10 cellular contexts compared by ENCODE assay signal in the genomic region with DNA sequence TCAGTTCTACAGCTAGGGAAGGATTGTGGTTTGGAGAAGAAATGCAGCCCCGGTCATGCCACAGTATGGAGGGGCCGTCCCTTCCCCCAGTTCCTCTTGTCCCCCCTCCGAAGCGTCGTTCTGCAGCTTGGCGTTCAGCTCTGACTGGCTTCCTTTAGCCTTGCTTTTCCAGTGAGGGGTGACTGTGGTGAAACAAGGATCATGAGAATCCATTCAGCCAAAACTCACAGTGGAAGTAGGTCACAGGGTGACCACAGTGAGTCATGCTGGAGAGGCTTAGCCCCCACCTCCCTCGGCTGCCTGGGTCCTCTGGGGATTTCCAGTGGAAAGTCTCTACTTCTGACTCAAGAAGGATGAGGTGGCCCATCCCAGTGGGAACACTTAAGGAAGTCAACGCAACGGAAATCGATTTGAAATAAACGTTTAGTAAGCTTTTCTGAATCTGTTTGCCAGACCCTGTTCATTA. TPM values are rescaled to one million over a fixed set of nuclear protein-coding genes. Genes with fewer than 3 reads are reported as not detected.
DNase-seq lines count a peak whose midpoint lies in the region; ATAC-seq, FAIRE-seq and TF ChIP-seq lines count a peak whose summit lies in the region.
"Had no signal": no experiment of that assay in that cellular context is flagged by ENCODE, and none has a peak within 500 bp of the region (broad histone marks: within the 10 kb centered on the region; RNA-seq: fewer than 3 reads in every experiment).

No MANE protein-coding gene starts in this region.

- peaks cover 76% of the 10 kb centered on the region for H3K4me1 Mint-ChIP-seq in chondrocyte (ENCODE audit: low read depth)

- H4K20me1 ChIP-seq in HepG2 (ENCODE audit: insufficient read depth, low read length) = no peaks in the 10 kb centered on the region

- H3K4me3 ChIP-seq in liver (ENCODE audit: low read depth in 1 of 3, low read length in 3 of 3) (no peak overlapping the region), HepG2 (replicated peaks in 1 of 3; ENCODE audit: insufficient read depth in 1 of 3, low read depth in 2 of 3, low read length in 3 of 3) (no peak overlapping the region)

- no TSS peak for BruUV-seq in HepG2 (replicated peaks; lab: Mats Ljungman, UMichigan)

- H3K36me3 ChIP-seq in liver (ENCODE audit: control insufficient read depth in 4 of 4, insufficient read depth in 3 of 4, low read depth in 1 of 4, low read length in 3 of 4) (no peaks in the 10 kb centered on the region), HepG2 (replicated peaks in 1 of 2; ENCODE audit: control insufficient read depth in 1 of 2, insufficient read depth in 2 of 2, low read length in 2 of 2) (no peaks in the 10 kb centered on the region)

- H3K9me3 ChIP-seq in liver (ENCODE audit: control insufficient read depth in 4 of 4, low read length in 3 of 4) (peaks cover 3 to 12% (median 5%) of the 10 kb centered on the region in 4 donors), HepG2 (ENCODE audit: low read length) (peaks cover 22% of the 10 kb centered on the region)

- intact Hi-C loops in HepG2 (cut with micrococcal nuclease; ENCODE audit: unreplicated experiment) = no loop called here

- no peak overlapping the region for H2AFZ ChIP-seq in HepG2 (ENCODE audit: low read length)

- H3K9ac ChIP-seq in liver (ENCODE audit: low read depth in 1 of 2, low read length in 2 of 2) (no peak overlapping the region), HepG2 (ENCODE audit: insufficient read depth, low read depth, low read length) (no peak overlapping the region)

- no peak for DNase-seq in HepG2 (ENCODE audit: low spot score)
- peak; percentile 90 for DNase-seq in chondrocyte (ENCODE audit: low spot score)
- peak; percentile 95 for DNase-seq in myocyte (ENCODE audit: low read depth)
- peak; percentile 80 for DNase-seq in urothelium cell line (ENCODE audit: low spot score)
- DNase-seq in NCI-H1417 treated with DMSO at 0.1 percent for 48 hours (lab: John Stamatoyannopoulos, UW) = no peak
- DNase-seq in NCI-H524 (lab: John Stamatoyannopoulos, UW) = no peak
- DNase-seq: DMS153 had no signal

- ATAC-seq in HepG2 (no peak), HG02938 (IDR thresholded peaks at IDR 0.05; ENCODE audit: unreplicated experiment) (no peak)

- peaks cover 0 to 9% (median 2%) of the 10 kb centered on the region in 4 donors for H3K27me3 ChIP-seq in liver (ENCODE audit: control insufficient read depth in 4 of 4, insufficient read depth in 4 of 4, low read length in 3 of 4)
- H3K27me3 ChIP-seq in HepG2 (ENCODE audit: control insufficient read depth in 1 of 2, insufficient read depth in 2 of 2, low read length in 2 of 2) = peaks cover 2 to 20% of the 10 kb centered on the region in 2 experiments; a peak in 4 of 5 replicates

- H3K4me2 ChIP-seq in HepG2 (ENCODE audit: low read depth, low read length) = no peak overlapping the region

- no peaks in the 10 kb centered on the region for H3K36me3 Mint-ChIP-seq in chondrocyte (ENCODE audit: low read depth)
- H3K36me3 Mint-ChIP-seq: activated naive CD4-positive, alpha-beta T cell treated with anti-CD3 and anti-CD28 coated beads, Interleukin-2, amount 50 U/mL, for 24 hours had no signal

- H3K4me1 ChIP-seq in liver (ENCODE audit: control insufficient read depth in 4 of 4, insufficient read depth in 4 of 4, low read length in 3 of 4) (peaks cover 0 to 2% (median 0%) of the 10 kb centered on the region in 4 donors), HepG2 (ENCODE audit: insufficient read depth, low read length) (peaks cover 5% of the 10 kb centered on the region; the same call in 1 of the 2 replicates)

- in situ Hi-C loops in HepG2 (cut with HindIII; ENCODE audit: extremely low pct_ligation_motif_present, low pct_unique_long_range_greater_than_20kb) = no loop called here

- no peaks in the 10 kb centered on the region for H3K27me3 Mint-ChIP-seq in chondrocyte (ENCODE audit: low read depth)

- POLR2A ChIA-PET in HepG2 (lab: Yijun Ruan, JAX) = no interaction called here

- H3K4me3 Mint-ChIP-seq in chondrocyte (ENCODE audit: unreplicated experiment) = no peak overlapping the region
- H3K4me3 Mint-ChIP-seq: activated naive CD4-positive, alpha-beta T cell treated with anti-CD3 and anti-CD28 coated beads, Interleukin-2, amount 50 U/mL, for 24 hours had no signal

- TF ChIP-seq EP300 in HepG2 (IDR thresholded peaks at IDR 0.05; ENCODE audit: low read depth in 2 of 2, low read length in 2 of 2) (no peak), HepG2 (CRISPR knock-in tag; IDR thresholded peaks at IDR 0.05; ENCODE audit: borderline replicate concordance) (no peak)

- no peaks in the 10 kb centered on the region for H3K79me2 ChIP-seq in HepG2 (ENCODE audit: insufficient read depth, low read length)

- CTCF ChIA-PET in HepG2 (lab: Yijun Ruan, JAX; ENCODE audit: low intra/inter-chr PET ratio, low total read pairs) = no interaction called here

- WGBS in liver = 68% methylated on average over 11 of the region's 11 CpGs
- 52% methylated on average over 11 of the region's 11 CpGs for WGBS in HepG2 (ENCODE audit: low lambda C conversion rate)

- TF ChIP-seq RAD21 in liver (IDR thresholded peaks at IDR 0.05) (no peak), HepG2 (CRISPR knock-in tag; IDR thresholded peaks at IDR 0.05) (no peak)

- H3K27ac ChIP-seq in liver (ENCODE audit: low read depth in 1 of 2, low read length in 2 of 2) (peak overlapping the region; percentile 25 to 58), HepG2 (ENCODE audit: extremely low read length, insufficient read depth, low read length) (no peak overlapping the region)

- no peak for TF ChIP-seq POLR2A in HepG2 (IDR thresholded peaks at IDR 0.05; ENCODE audit: insufficient read depth in 1 of 2, low read depth in 2 of 2, low read length in 2 of 2)

- TF ChIP-seq CTCF in liver (IDR thresholded peaks at IDR 0.05; ENCODE audit: low read depth, low read length, missing input control) (no peak), HepG2 (CRISPR knock-in tag; IDR thresholded peaks at IDR 0.05) (no peak), chondrocyte (IDR thresholded peaks at IDR 0.05) (no peak)

- H3K9me3 Mint-ChIP-seq in chondrocyte (ENCODE audit: low read depth) = peaks cover 14% of the 10 kb centered on the region
- H3K9me3 Mint-ChIP-seq: activated naive CD4-positive, alpha-beta T cell treated with anti-CD3 and anti-CD28 coated beads, Interleukin-2, amount 50 U/mL, for 24 hours had no signal

- H3K27ac Mint-ChIP-seq in chondrocyte (ENCODE audit: unreplicated experiment) = peak overlapping the region; percentile 97
- H3K27ac Mint-ChIP-seq: activated naive CD4-positive, alpha-beta T cell treated with anti-CD3 and anti-CD28 coated beads, Interleukin-2, amount 50 U/mL, for 24 hours had no signal

- FAIRE-seq in HepG2 (lab: Jason Lieb, UNC) (no peak), urothelium cell line (lab: Jason Lieb, UNC) (peak; percentile 74)

TF ChIP-seq in liver, 16 proteins besides CTCF, POLR2A, EP300 and RAD21 (continues in another document):
- TF ChIP-seq YY1 (IDR thresholded peaks at IDR 0.05) (no peak), HNF4G (IDR thresholded peaks at IDR 0.05) (no peak)

TF ChIP-seq in HepG2, 621 proteins besides CTCF, POLR2A, EP300 and RAD21:
- no peak for TF ChIP-seq FOSL1 (CRISPR knock-in tag; IDR thresholded peaks at IDR 0.05; ENCODE audit: borderline replicate concordance)
- TF ChIP-seq HOXA7 (CRISPR knock-in tag; IDR thresholded peaks at IDR 0.05) = no peak
- no peak for TF ChIP-seq ZNF547 (CRISPR knock-in tag; IDR thresholded peaks at IDR 0.05)
- TF ChIP-seq ZNF775 (CRISPR knock-in tag; IDR thresholded peaks at IDR 0.05; ENCODE audit: borderline replicate concordance) = no peak

RNA-seq across cellular contexts. Expression of a gene that starts 37.3 kb away (rescaled TPM):
- 10 to 100 TPM; 39.1 to 44.3 TPM for total RNA-seq in liver
- polyA plus RNA-seq in liver = 10 to 100 TPM in 1 of 2 donors, 1 to 10 TPM in 1; 5.8 to 80.8 TPM
- 0.07 and 0.14 TPM in 2 replicates for total RNA-seq in HepG2 (2016; rRNA removed; fragmentation: Illumina TruSeq; extraction: Trizol)
- not detected in 2 replicates for total RNA-seq in HepG2 (2016; cell fraction: cytosol; rRNA removed; fragmentation: Illumina TruSeq; extraction: Trizol; ENCODE audit: low read depth)
- 0.06 TPM in 1 of 2 replicates, not detected in the other for total RNA-seq in HepG2 (2016; cell fraction: insoluble cytoplasmic fraction; rRNA removed; fragmentation: Illumina TruSeq; extraction: Trizol)
- total RNA-seq in HepG2 (2016; cell fraction: membrane; rRNA removed; fragmentation: Illumina TruSeq; extraction: Trizol) = not detected in 2 replicates
- total RNA-seq in HepG2 (2016; cell fraction: nucleus; rRNA removed; fragmentation: Illumina TruSeq; extraction: Trizol) = 0.13 and 0.22 TPM in 2 replicates
- 0.41 and 1.6 TPM in 2 replicates for polyA plus RNA-seq in HepG2 (2011; rRNA removed)
- polyA plus RNA-seq in HepG2 (2011; cell fraction: cytosol; rRNA removed) = 0.27 and 0.31 TPM in 2 replicates
- polyA plus RNA-seq in HepG2 (2011; cell fraction: nucleus; rRNA removed) = 8.5 and 10.4 TPM in 2 replicates
- 0.36 and 0.81 TPM in 2 replicates for polyA plus RNA-seq in HepG2 (2012)
- not detected in 2 replicates for polyA plus RNA-seq in HepG2 (2016; cell fraction: cytosol; fragmentation: Illumina TruSeq; extraction: Trizol; ENCODE audit: low read depth)
- polyA plus RNA-seq in HepG2 (2016; cell fraction: insoluble cytoplasmic fraction; fragmentation: Illumina TruSeq; extraction: Trizol; ENCODE audit: low read depth) = not detected in 2 replicates
- not detected in 2 replicates for polyA plus RNA-seq in HepG2 (2016; cell fraction: membrane; fragmentation: Illumina TruSeq; extraction: Trizol; ENCODE audit: low read depth)
- 0.48 and 0.69 TPM in 2 replicates for polyA plus RNA-seq in HepG2 (2016; cell fraction: nucleus; fragmentation: Illumina TruSeq; extraction: Trizol; ENCODE audit: insufficient read depth, low read depth)
- 0.44 TPM in 1 of 2 replicates, not detected in the other for polyA minus RNA-seq in HepG2 (2011; rRNA and poly(A)+ RNA removed; ENCODE audit: low replicate concordance)
- polyA minus RNA-seq in HepG2 (2011; cell fraction: cytosol; rRNA and poly(A)+ RNA removed) = not detected in 2 replicates
- polyA minus RNA-seq in HepG2 (2011; cell fraction: nucleus; rRNA and poly(A)+ RNA removed) = 0.52 and 1.2 TPM in 2 replicates
- 1,314 to 1,671 TPM (median 1,646 TPM) in 3 replicates for total RNA-seq in chondrocyte
- 941 and 998 TPM in 2 replicates for total RNA-seq in myocyte
- 423 TPM for polyA plus RNA-seq in myocyte (2012)

Comparison
In these comparisons a context has a peak if more than half of its experiments do, and no peak if none do; other contexts are left out.
1. RNA of a gene that starts 37.3 kb away (total RNA-seq): 1,314 to 1,671 TPM in chondrocyte, 941 to 998 TPM in myocyte and 39.1 to 44.3 TPM in liver; 0.06 to 0.22 TPM in HepG2; every median in the first group is over 10 times any median in the second.
2. DNase-seq: peak in chondrocyte (single experiment), myocyte (single experiment) and urothelium cell line (single experiment); none in HepG2 (single experiment), NCI-H1417 treated with DMSO at 0.1 percent for 48 hours (single experiment) and NCI-H524 (0 of 2).